Comparison of ENCODE assay signal across 29 cellular contexts in the genomic region with DNA sequence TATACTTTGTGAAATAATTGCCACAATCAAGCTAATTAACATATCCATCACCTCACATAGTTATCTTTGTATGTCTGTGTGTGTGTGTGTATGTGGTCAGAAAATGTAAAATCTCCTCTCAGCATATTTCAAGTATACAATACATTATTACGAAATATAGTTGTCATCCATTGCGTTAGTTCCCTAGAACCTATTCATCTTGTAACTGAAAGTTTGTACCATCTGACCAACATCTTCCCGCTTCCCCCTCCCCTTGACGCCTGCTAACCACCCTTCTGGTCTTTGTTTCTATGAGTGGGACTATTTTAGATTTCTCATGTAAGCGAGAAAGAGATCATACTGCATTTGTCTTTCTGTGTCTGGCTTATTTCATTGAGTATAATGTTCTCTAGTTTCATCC.
DNase-seq lines count a peak whose midpoint lies in the region; ATAC-seq, FAIRE-seq and TF ChIP-seq lines count a peak whose summit lies in the region.
"Had no signal": no experiment of that assay in that cellular context is flagged by ENCODE, and none has a peak within 500 bp of the region (broad histone marks: within the 10 kb centered on the region; RNA-seq: fewer than 3 reads in every experiment).

No MANE protein-coding gene starts in this region.

- no TSS peak for BruUV-seq in HepG2 (replicated peaks; lab: Mats Ljungman, UMichigan)

- in situ Hi-C loops in HepG2 (cut with HindIII; ENCODE audit: extremely low pct_ligation_motif_present, low pct_unique_long_range_greater_than_20kb) = no loop called here

- CTCF ChIA-PET in HepG2 (lab: Yijun Ruan, JAX; ENCODE audit: low intra/inter-chr PET ratio, low total read pairs) = no interaction called here

- no peak overlapping the region for H3K27ac Mint-ChIP-seq in stimulated activated effector memory CD8-positive, alpha-beta T cell treated with anti-CD3 and anti-CD28 coated beads, Interleukin-12 subunit alpha, Interleukin-12 subunit beta, amount 100 ng/mL, for 72 hours
- no peak overlapping the region for H3K27ac Mint-ChIP-seq in naive thymus-derived CD8-positive, alpha-beta T cell
- H3K27ac Mint-ChIP-seq: activated naive CD8-positive, alpha-beta T cell; activated T-cell treated with anti-CD3 and anti-CD28 coated beads, Interleukin-2, amount 50 U/mL, for 72 hours; effector memory CD8-positive, alpha-beta T cell; progenitor cell of endocrine pancreas had no signal

- H3K36me3 ChIP-seq in HepG2 (replicated peaks in 1 of 2; ENCODE audit: control insufficient read depth in 1 of 2, insufficient read depth in 2 of 2, low read length in 2 of 2) (no peaks in the 10 kb centered on the region), right lobe of liver (no peaks in the 10 kb centered on the region)
- H3K36me3 ChIP-seq: BLaER1 treated with 17β-estradiol and CSF1 and Interleukin-3, amounts not matched to agents 10 nM and 100 nM; vagina had no signal

- H2AFZ ChIP-seq in HepG2 (ENCODE audit: low read length) = no peak overlapping the region

- no peak for TF ChIP-seq EP300 in HepG2 (IDR thresholded peaks at IDR 0.05; ENCODE audit: low read depth in 2 of 2, low read length in 2 of 2)
- TF ChIP-seq EP300 in HepG2 (CRISPR knock-in tag; IDR thresholded peaks at IDR 0.05; ENCODE audit: borderline replicate concordance) = no peak

- POLR2A ChIA-PET in HepG2 (lab: Yijun Ruan, JAX) = no interaction called here
- POLR2A ChIA-PET in naive thymus-derived CD8-positive, alpha-beta T cell (lab: Charles Lee) = no interaction called here

- H3K4me3 Mint-ChIP-seq in stimulated activated effector memory CD8-positive, alpha-beta T cell treated with anti-CD3 and anti-CD28 coated beads, Interleukin-12 subunit alpha, Interleukin-12 subunit beta, amount 100 ng/mL, for 72 hours = no peak overlapping the region
- H3K4me3 Mint-ChIP-seq in naive thymus-derived CD8-positive, alpha-beta T cell = no peak overlapping the region
- H3K4me3 Mint-ChIP-seq: activated naive CD8-positive, alpha-beta T cell; activated T-cell treated with anti-CD3 and anti-CD28 coated beads, Interleukin-2, amount 50 U/mL, for 72 hours; effector memory CD8-positive, alpha-beta T cell; neural crest cell had no signal

- H3K79me2 ChIP-seq in HepG2 (ENCODE audit: insufficient read depth, low read length) = no peaks in the 10 kb centered on the region

- DNase-seq in HepG2 (ENCODE audit: low spot score) (no peak), right lobe of liver (no peak), NB4 (ENCODE audit: low read depth) (peak; percentile 42), H4 (ENCODE audit: low spot score) (no peak)
- DNase-seq in stimulated activated effector memory CD8-positive, alpha-beta T cell treated with anti-CD3 and anti-CD28 coated beads, Interleukin-12 subunit alpha, Interleukin-12 subunit beta, amount 100 ng/mL, for 72 hours (ENCODE audit: low spot score in 2 of 2) = no peak
- no peak for DNase-seq in naive thymus-derived CD8-positive, alpha-beta T cell
- DNase-seq: activated CD8-positive, alpha-beta memory T cell treated with anti-CD3 and anti-CD28 coated beads for 24 hours; activated T-cell treated with anti-CD3 and anti-CD28 coated beads, Interleukin-2, amount 50 U/mL, for 72 hours; body of pancreas; effector memory CD8-positive, alpha-beta T cell; Kasumi-1; midbrain; NCI-H1436; NCI-H2171; NCI-H526 treated with DMSO at 0.1 percent for 48 hours; stimulated activated CD4-positive, alpha-beta T cell treated with anti-CD3 and anti-CD28 coated beads, Interleukin-4, amount 100 ng/mL, for 1 hour; T-helper 9 cell had no signal

- ATAC-seq in HepG2 (no peak), right lobe of liver (no peak), HG02870 (IDR thresholded peaks at IDR 0.05; ENCODE audit: unreplicated experiment) (peak; percentile 83), HG03159 (IDR thresholded peaks at IDR 0.05; ENCODE audit: unreplicated experiment) (no peak)
- peak; percentile 78 for ATAC-seq in stimulated activated effector memory CD8-positive, alpha-beta T cell treated with anti-CD3 and anti-CD28 coated beads, Interleukin-12 subunit alpha, Interleukin-12 subunit beta, amount 100 ng/mL, for 72 hours
- no peak for ATAC-seq in naive thymus-derived CD8-positive, alpha-beta T cell
- ATAC-seq: body of pancreas; effector memory CD8-positive, alpha-beta T cell had no signal

- no peak overlapping the region for H3K4me2 ChIP-seq in HepG2 (ENCODE audit: low read depth, low read length)
- H3K4me2 ChIP-seq: BLaER1 treated with 17β-estradiol and CSF1 and Interleukin-3, amounts not matched to agents 10 nM and 100 nM had no signal

- 12% methylated on average over 5 of the region's 5 CpGs for WGBS in HepG2 (ENCODE audit: low lambda C conversion rate)
- WGBS in right lobe of liver (ENCODE audit: insufficient coverage, low coverage, low lambda C conversion rate, missing lambda C conversion rate) = 62% methylated on average over 5 of the region's 5 CpGs

- TF ChIP-seq POLR2A in HepG2 (IDR thresholded peaks at IDR 0.05; ENCODE audit: insufficient read depth in 1 of 2, low read depth in 2 of 2, low read length in 2 of 2) (no peak), right lobe of liver (IDR thresholded peaks at IDR 0.05) (no peak), NB4 (IDR thresholded peaks at IDR 0.05; ENCODE audit: extremely low read depth, insufficient read length) (no peak)

- FAIRE-seq in HepG2 (lab: Jason Lieb, UNC) = no peak
- FAIRE-seq: G401.6, GM12892, H1, RCC 7860 had no signal

- no peaks in the 10 kb centered on the region for H3K27me3 ChIP-seq in HepG2 (ENCODE audit: control insufficient read depth in 1 of 2, insufficient read depth in 2 of 2, low read length in 2 of 2)
- no peaks in the 10 kb centered on the region for H3K27me3 ChIP-seq in right lobe of liver
- H3K27me3 ChIP-seq: BLaER1 treated with 17β-estradiol and CSF1 and Interleukin-3, amounts not matched to agents 10 nM and 100 nM; body of pancreas; vagina had no signal

- no peak overlapping the region for H3K4me3 ChIP-seq in HepG2 (replicated peaks in 1 of 3; ENCODE audit: insufficient read depth in 1 of 3, low read depth in 2 of 3, low read length in 3 of 3)
- no peak overlapping the region for H3K4me3 ChIP-seq in right lobe of liver
- H3K4me3 ChIP-seq in NB4 (ENCODE audit: low read depth, low read length) = no peak overlapping the region
- H3K4me3 ChIP-seq: BLaER1 treated with 17β-estradiol and CSF1 and Interleukin-3, amounts not matched to agents 10 nM and 100 nM; body of pancreas; SK-N-MC; vagina had no signal

- TF ChIP-seq CTCF in HepG2 (CRISPR knock-in tag; IDR thresholded peaks at IDR 0.05) = no peak
- TF ChIP-seq CTCF in right lobe of liver (IDR thresholded peaks at IDR 0.05) = no peak
- TF ChIP-seq CTCF in NB4 (IDR thresholded peaks at IDR 0.05; ENCODE audit: low read depth, low read length) = no peak

- H3K9me3 Mint-ChIP-seq in stimulated activated effector memory CD8-positive, alpha-beta T cell treated with anti-CD3 and anti-CD28 coated beads, Interleukin-12 subunit alpha, Interleukin-12 subunit beta, amount 100 ng/mL, for 72 hours = no peaks in the 10 kb centered on the region
- peaks cover 0 to under 1% (median 0%) of the 10 kb centered on the region in 9 donors for H3K9me3 Mint-ChIP-seq in naive thymus-derived CD8-positive, alpha-beta T cell
- H3K9me3 Mint-ChIP-seq: activated T-cell treated with anti-CD3 and anti-CD28 coated beads, Interleukin-2, amount 50 U/mL, for 72 hours; effector memory CD8-positive, alpha-beta T cell had no signal

- H3K9ac ChIP-seq in HepG2 (ENCODE audit: insufficient read depth, low read depth, low read length) = no peak overlapping the region
- H3K9ac ChIP-seq: BLaER1 treated with 17β-estradiol and CSF1 and Interleukin-3, amounts not matched to agents 10 nM and 100 nM had no signal

- H3K4me1 ChIP-seq in HepG2 (ENCODE audit: insufficient read depth, low read length) = no peaks in the 10 kb centered on the region
- no peaks in the 10 kb centered on the region for H3K4me1 ChIP-seq in right lobe of liver
- H3K4me1 ChIP-seq: vagina had no signal

- no peaks in the 10 kb centered on the region for H3K4me1 Mint-ChIP-seq in stimulated activated effector memory CD8-positive, alpha-beta T cell treated with anti-CD3 and anti-CD28 coated beads, Interleukin-12 subunit alpha, Interleukin-12 subunit beta, amount 100 ng/mL, for 72 hours
- H3K4me1 Mint-ChIP-seq in naive thymus-derived CD8-positive, alpha-beta T cell = no peaks in the 10 kb centered on the region

- no peaks in the 10 kb centered on the region for H3K9me3 ChIP-seq in HepG2 (ENCODE audit: low read length)
- no peaks in the 10 kb centered on the region for H3K9me3 ChIP-seq in right lobe of liver
- H3K9me3 ChIP-seq: BLaER1 treated with 17β-estradiol and CSF1 and Interleukin-3, amounts not matched to agents 10 nM and 100 nM; body of pancreas; vagina had no signal

- no peak for TF ChIP-seq RAD21 in HepG2 (CRISPR knock-in tag; IDR thresholded peaks at IDR 0.05)

- H3K36me3 Mint-ChIP-seq in stimulated activated effector memory CD8-positive, alpha-beta T cell treated with anti-CD3 and anti-CD28 coated beads, Interleukin-12 subunit alpha, Interleukin-12 subunit beta, amount 100 ng/mL, for 72 hours = no peaks in the 10 kb centered on the region
- H3K36me3 Mint-ChIP-seq in naive thymus-derived CD8-positive, alpha-beta T cell = no peaks in the 10 kb centered on the region
- H3K36me3 Mint-ChIP-seq: activated naive CD8-positive, alpha-beta T cell had no signal

- intact Hi-C loops in HepG2 (cut with micrococcal nuclease; ENCODE audit: unreplicated experiment) (no loop called here), right lobe of liver (cut with DNase I) (no loop called here)

- no peaks in the 10 kb centered on the region for H3K27me3 Mint-ChIP-seq in naive thymus-derived CD8-positive, alpha-beta T cell
- H3K27me3 Mint-ChIP-seq: activated naive CD8-positive, alpha-beta T cell; effector memory CD8-positive, alpha-beta T cell; progenitor cell of endocrine pancreas had no signal

- H3K27ac ChIP-seq in HepG2 (ENCODE audit: extremely low read length, insufficient read depth, low read length) (no peak overlapping the region), right lobe of liver (no peak overlapping the region)
- H3K27ac ChIP-seq: BLaER1 treated with 17β-estradiol and CSF1 and Interleukin-3, amounts not matched to agents 10 nM and 100 nM; body of pancreas; SK-N-MC; vagina had no signal

- H4K20me1 ChIP-seq in HepG2 (ENCODE audit: insufficient read depth, low read length) = no peaks in the 10 kb centered on the region
- H4K20me1 ChIP-seq: BLaER1 treated with 17β-estradiol and CSF1 and Interleukin-3, amounts not matched to agents 10 nM and 100 nM had no signal

TF ChIP-seq in HepG2, 621 proteins besides CTCF, POLR2A, EP300 and RAD21:
- TF ChIP-seq CEBPB (IDR thresholded peaks at IDR 0.05; ENCODE audit: borderline replicate concordance, low read depth, low read length) (0 out of 2 replicates have a peak, but pooled peaks have one; percentile 12), HOXA9 (CRISPR knock-in tag; IDR thresholded peaks at IDR 0.05; ENCODE audit: borderline replicate concordance) (no peak), ZNF143 (CRISPR knock-in tag; IDR thresholded peaks at IDR 0.05) (no peak)

Comparison
In these comparisons a context has a peak if more than half of its experiments do, and no peak if none do; other contexts are left out.
1. ATAC-seq: peak in HG02870 (single experiment) and stimulated activated effector memory CD8-positive, alpha-beta T cell treated with anti-CD3 and anti-CD28 coated beads, Interleukin-12 subunit alpha, Interleukin-12 subunit beta, amount 100 ng/mL, for 72 hours (single experiment); none in HepG2 (single experiment), right lobe of liver (0 of 4), HG03159 (single experiment) and naive thymus-derived CD8-positive, alpha-beta T cell (0 of 2).